16 cellular contexts compared by ENCODE assay signal in the genomic region with DNA sequence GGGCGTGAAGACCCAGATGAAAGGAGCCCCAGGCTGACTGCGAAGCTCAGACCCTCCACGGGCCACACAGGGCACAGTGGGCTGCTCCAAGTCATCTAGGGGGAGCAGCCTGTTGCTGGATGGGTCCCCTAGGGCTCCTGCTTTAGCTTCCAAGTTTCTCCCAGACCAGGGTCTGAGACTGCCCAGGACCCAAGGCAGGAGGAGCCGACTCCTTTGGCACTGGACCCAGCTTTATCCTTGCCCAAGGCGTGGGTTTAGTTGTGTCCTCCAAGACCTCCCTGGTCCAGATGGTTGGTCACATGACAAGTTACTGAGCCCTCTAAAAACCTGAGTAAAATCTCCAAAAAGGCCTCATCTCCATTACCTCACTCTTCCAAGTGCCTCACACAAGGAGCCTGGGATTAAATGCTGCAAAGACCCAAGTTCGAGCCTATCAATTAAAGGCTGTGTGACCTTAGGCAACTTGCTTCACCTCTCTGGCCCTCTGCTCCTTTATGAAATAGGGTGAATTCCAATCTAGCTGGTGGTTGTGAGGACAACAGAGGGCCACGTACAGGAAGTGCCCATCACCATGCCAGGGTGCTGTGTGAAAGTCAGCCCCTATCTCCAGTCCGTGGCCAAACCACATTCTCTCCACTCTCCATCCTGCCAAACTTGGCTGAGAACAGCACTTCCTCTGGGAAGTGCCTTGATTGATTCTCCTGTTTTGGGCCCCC. TPM values are rescaled to one million over a fixed set of nuclear protein-coding genes. Genes with fewer than 3 reads are reported as not detected.
DNase-seq lines count a peak whose midpoint lies in the region; ATAC-seq, FAIRE-seq and TF ChIP-seq lines count a peak whose summit lies in the region.
"Had no signal": no experiment of that assay in that cellular context is flagged by ENCODE, and none has a peak within 500 bp of the region (broad histone marks: within the 10 kb centered on the region; RNA-seq: fewer than 3 reads in every experiment).

No MANE protein-coding gene starts in this region.

- no peak overlapping the region for H3K4me3 ChIP-seq in IMR-90 (ENCODE audit: insufficient read depth, low read depth, low read length)
- peak overlapping the region; percentile 86; the same call in 1 of the 2 replicates for H3K4me3 ChIP-seq in K562
- H3K4me3 ChIP-seq in tibial nerve: no peak overlapping the region

- POLR2A ChIA-PET in IMR-90 (lab: Charles Lee; ENCODE audit: unreplicated experiment) (no interaction called here), K562 (lab: Yijun Ruan, JAX) (interaction anchor here (0.6 to 1.9 kb wide), 5 partner anchors 8 to 219 kb away, joined by 3 to 25 read pairs (median 3); no protein-coding TSS in a partner anchor)

- dilution Hi-C loops in IMR-90 (cut with HindIII; ENCODE audit: low sequenced_read_pairs, unreplicated experiment): no loop called here

- H2AFZ ChIP-seq in IMR-90 (replicated peaks; ENCODE audit: low read length, poor library complexity) (peak overlapping the region; percentile 46), K562 (ENCODE audit: low read depth, low read length) (no peak overlapping the region)

- H3K27me3 ChIP-seq in IMR-90 (ENCODE audit: control insufficient read depth, insufficient read depth, low read length) (no peaks in the 10 kb centered on the region), K562 (ENCODE audit: control insufficient read depth in 2 of 2, insufficient read depth in 2 of 2, low read length in 2 of 2) (no peaks in the 10 kb centered on the region), tibial nerve (no peaks in the 10 kb centered on the region)
- H3K27me3 ChIP-seq: sigmoid colon had no signal

- no peaks in the 10 kb centered on the region for H3K27me3 Mint-ChIP-seq in nephron progenitor cell (ENCODE audit: low read depth, poor library complexity)
- H3K27me3 Mint-ChIP-seq: activated naive CD4-positive, alpha-beta T cell treated with anti-CD3 and anti-CD28 coated beads, Interleukin-2, amount 10 ng/mL, durations not matched to agents 7 days and 5 days; stimulated activated memory B cell treated with anti-CD40 and anti-IgM and Interleukin-4, amounts not matched to agents 10 μg/mL and 1 μg/mL and 100 μg/mL, for 72 hours had no signal

- H3K4me1 ChIP-seq in IMR-90 (ENCODE audit: control insufficient read depth, insufficient read depth, low read length) (peaks cover 32% of the 10 kb centered on the region), K562 (replicated peaks in 1 of 2; ENCODE audit: control insufficient read depth in 2 of 2, insufficient read depth in 2 of 2, low read length in 2 of 2) (peaks cover 17 to 61% of the 10 kb centered on the region in 2 experiments), tibial nerve (peaks cover 0 to 60% (median 43%) of the 10 kb centered on the region in 4 donors)

- peaks cover 44% of the 10 kb centered on the region for H3K4me1 Mint-ChIP-seq in nephron progenitor cell

- H3K79me1 ChIP-seq in IMR-90 (ENCODE audit: low read depth in 1 of 2, low read length in 2 of 2): peaks cover 12 to 63% of the 10 kb centered on the region in 2 experiments; a peak in 3 of 4 replicates

- TF ChIP-seq CTCF in C4-2B (conservative IDR thresholded peaks at IDR 0.05) (no peak), IMR-90 (conservative IDR thresholded peaks at IDR 0.05; ENCODE audit: low read depth, low read length) (no peak), K562 (IDR thresholded peaks at IDR 0.05 in 2 of 3, conservative IDR thresholded peaks at IDR 0.05 in 1 of 3; ENCODE audit: insufficient read depth in 2 of 3, low read depth in 1 of 3, low read length in 3 of 3) (no peak), nephron progenitor cell (IDR thresholded peaks at IDR 0.05) (no peak), tibial nerve (IDR thresholded peaks at IDR 0.05) (no peak)

- no peak overlapping the region for H2BK15ac ChIP-seq in IMR-90 (ENCODE audit: low read depth, low read length)

- TF ChIP-seq POLR2A in IMR-90 (IDR thresholded peaks at IDR 0.05; ENCODE audit: low read depth, low read length) (no peak), K562 (conservative IDR thresholded peaks at IDR 0.05) (no peak), tibial nerve (IDR thresholded peaks at IDR 0.05) (no peak)

- H2BK120ac ChIP-seq in IMR-90 (ENCODE audit: low read depth, low read length): no peak overlapping the region

- peak overlapping the region; percentile 61 for H3K27ac Mint-ChIP-seq in nephron progenitor cell

- peaks cover 34% of the 10 kb centered on the region for H3K79me2 ChIP-seq in K562 (ENCODE audit: control insufficient read depth, insufficient read depth, low read length)

- peak overlapping the region; percentile 51; the same call in 1 of the 2 replicates for H3K23ac ChIP-seq in IMR-90 (ENCODE audit: low read depth, low read length)

- H4K8ac ChIP-seq in IMR-90 (ENCODE audit: low read depth in 2 of 2, low read length in 2 of 2): no peak overlapping the region

- TF ChIP-seq RAD21 in IMR-90 (IDR thresholded peaks at IDR 0.05; ENCODE audit: low read length): no peak
- TF ChIP-seq RAD21 in K562 (CRISPR knock-in tag; conservative IDR thresholded peaks at IDR 0.05 in 1 of 2, IDR thresholded peaks at IDR 0.05 in 1 of 2): no peak

- no peak overlapping the region for H3K56ac ChIP-seq in IMR-90 (ENCODE audit: extremely low read depth, insufficient read depth, low read length)

- in situ Hi-C loops in IMR-90 (cut with MboI; ENCODE audit: low sequenced_read_pairs): no loop called here
- in situ Hi-C loops in K562 (cut with MboI): no loop called here

- H3K4ac ChIP-seq in IMR-90 (ENCODE audit: low read depth, low read length): no peak overlapping the region

- peak overlapping the region; percentile 48 for H2AK9ac ChIP-seq in IMR-90 (replicated peaks; ENCODE audit: low read depth, low read length, poor library complexity)

- H3K9ac ChIP-seq in IMR-90 (ENCODE audit: low read depth, low read length) (no peak overlapping the region), K562 (ENCODE audit: insufficient read depth in 1 of 2, low read depth in 2 of 2, low read length in 2 of 2) (peak overlapping the region in 1 of 2 experiments; percentile 99; a peak in 1 of 4 replicates)

- H3K36me3 Mint-ChIP-seq in nephron progenitor cell (ENCODE audit: low read depth): peaks cover 19% of the 10 kb centered on the region
- H3K36me3 Mint-ChIP-seq: stimulated activated memory B cell treated with anti-CD40 and anti-IgM and Interleukin-4, amounts not matched to agents 10 μg/mL and 1 μg/mL and 100 μg/mL, for 72 hours had no signal

- no peak overlapping the region for H2BK20ac ChIP-seq in IMR-90 (ENCODE audit: low read depth, low read length)

- no peak overlapping the region for H2BK5ac ChIP-seq in IMR-90 (ENCODE audit: low read depth, low read length, poor library complexity, severe bottlenecking)

- H4K20me1 ChIP-seq in IMR-90 (ENCODE audit: insufficient read depth, low read length) (peaks cover 22% of the 10 kb centered on the region; the same call in 1 of the 2 replicates), K562 (replicated peaks; ENCODE audit: control insufficient read depth, insufficient read depth, low read length) (peaks cover 7% of the 10 kb centered on the region; the same call in 1 of the 2 replicates)

- DNase-seq in IMR-90: no peak
- DNase-seq in K562 (ENCODE audit: extremely low read depth in 1 of 4, low spot score in 3 of 4): no peak
- no peak for DNase-seq in nephron progenitor cell
- DNase-seq in NCI-H446 treated with DMSO at 0.1 percent for 48 hours (lab: John Stamatoyannopoulos, UW): no peak
- DNase-seq in tibial nerve (ENCODE audit: low spot score in 2 of 2): no peak
- DNase-seq in NCI-H2029 (lab: John Stamatoyannopoulos, UW): no peak
- DNase-seq: activated naive CD4-positive, alpha-beta T cell treated with anti-CD3 and anti-CD28 coated beads, Interleukin-2, amount 10 ng/mL, durations not matched to agents 7 days and 5 days; NCI-H1694; NCI-H774; Right ventricle myocardium superior; stimulated activated CD4-positive, alpha-beta T cell treated with anti-CD3 and anti-CD28 coated beads, Interleukin-4, amount 100 ng/mL, for 4 hours had no signal

- no peak overlapping the region for H4K91ac ChIP-seq in IMR-90 (ENCODE audit: insufficient read depth, low read depth, low read length)

- H3K9me1 ChIP-seq in IMR-90 (ENCODE audit: insufficient read depth, low read length) (peaks cover 20% of the 10 kb centered on the region), K562 (ENCODE audit: control insufficient read depth, insufficient read depth, low read length) (peaks cover 5% of the 10 kb centered on the region)

- 0 out of 2 replicates have a peak overlapping the region, but pooled peaks have one; percentile 24 for H2AK5ac ChIP-seq in IMR-90 (ENCODE audit: low read depth, low read length)

- H3K4me2 ChIP-seq in IMR-90 (ENCODE audit: low read depth, low read length) (no peak overlapping the region), K562 (ENCODE audit: insufficient read depth, low read length) (no peak overlapping the region)

- intact Hi-C loops in IMR-90 (cut with micrococcal nuclease) (no loop called here), K562 (cut with micrococcal nuclease) (no loop called here)

- H3K4me3 Mint-ChIP-seq in nephron progenitor cell: no peak overlapping the region
- H3K4me3 Mint-ChIP-seq: stimulated activated memory B cell treated with anti-CD40 and anti-IgM and Interleukin-4, amounts not matched to agents 10 μg/mL and 1 μg/mL and 100 μg/mL, for 72 hours had no signal

- CTCF ChIA-PET in IMR-90 (lab: Yijun Ruan, JAX) (interaction anchor here (0.6 kb wide), 1 partner anchor 214 kb away, joined by 3 read pairs; no protein-coding TSS in a partner anchor), K562 (lab: Yijun Ruan, JAX; ENCODE audit: low intra/inter-chr PET ratio) (no interaction called here)

- no peak overlapping the region for H4K5ac ChIP-seq in IMR-90 (ENCODE audit: low read depth, low read length)

- FAIRE-seq in K562 (lab: Jason Lieb, UNC): peak; percentile 11

- BruUV-seq in IMR-90 (replicated peaks; lab: Mats Ljungman, UMichigan) (no TSS peak), K562 (replicated peaks; lab: Mats Ljungman, UMichigan) (TSS peak; percentile 48)

- WGBS in IMR-90 (ENCODE audit: extremely low coverage in 2 of 2, insufficient read length in 1 of 2), 2 experiments: 81% methylated on average over 2 of the region's 8 CpGs; no CpG with 5 or more reads in 1 of the 2 experiments
- WGBS in K562 (ENCODE audit: insufficient coverage, low coverage, missing lambda C conversion rate): 86% methylated on average over 8 of the region's 8 CpGs
- 73 to 79% methylated on average over 8 of the region's 8 CpGs for WGBS in tibial nerve, 2 donors

- ATAC-seq in IMR-90 (ENCODE audit: low read depth) (no peak), K562 (no peak), HG03354 (IDR thresholded peaks at IDR 0.05; ENCODE audit: poor library complexity, severe bottlenecking, unreplicated experiment) (no peak)
- ATAC-seq: stimulated activated memory B cell treated with anti-CD40 and anti-IgM and Interleukin-4, amounts not matched to agents 10 μg/mL and 1 μg/mL and 100 μg/mL, for 72 hours had no signal

- no peak overlapping the region for H3K14ac ChIP-seq in IMR-90 (replicated peaks; ENCODE audit: low read depth, low read length)

- H3K9me3 Mint-ChIP-seq in nephron progenitor cell: no peaks in the 10 kb centered on the region
- H3K9me3 Mint-ChIP-seq: activated naive CD4-positive, alpha-beta T cell treated with anti-CD3 and anti-CD28 coated beads, Interleukin-2, amount 10 ng/mL, durations not matched to agents 7 days and 5 days; stimulated activated memory B cell treated with anti-CD40 and anti-IgM and Interleukin-4, amounts not matched to agents 10 μg/mL and 1 μg/mL and 100 μg/mL, for 72 hours had no signal

- H3K36me3 ChIP-seq in IMR-90 (ENCODE audit: control insufficient read depth, insufficient read depth, low read length) (peaks cover 13% of the 10 kb centered on the region), K562 (ENCODE audit: control insufficient read depth, insufficient read depth, low read length) (peaks cover 63% of the 10 kb centered on the region), tibial nerve (peaks cover 0 to 34% (median 0%) of the 10 kb centered on the region in 3 donors)

- H3K27ac ChIP-seq in C4-2B (peak overlapping the region; percentile 92), IMR-90 (ENCODE audit: insufficient read depth, low read length) (no peak overlapping the region), K562 (ENCODE audit: extremely low read depth, low read depth, low read length) (no peak overlapping the region), tibial nerve (peak overlapping the region in 2 of 4 donors; percentile 90 to 93)

- TF ChIP-seq EP300 in K562 (IDR thresholded peaks at IDR 0.05; ENCODE audit: low read length) (no peak), tibial nerve (IDR thresholded peaks at IDR 0.05) (no peak)

- no peaks in the 10 kb centered on the region for H3K9me3 ChIP-seq in IMR-90 (ENCODE audit: control insufficient read depth, insufficient read depth, low read length)
- no peaks in the 10 kb centered on the region for H3K9me3 ChIP-seq in K562 (replicated peaks; ENCODE audit: control insufficient read depth, insufficient read depth, low read depth, low read length)
- H3K9me3 ChIP-seq in tibial nerve: no peaks in the 10 kb centered on the region
- H3K9me3 ChIP-seq: sigmoid colon had no signal

- H3K18ac ChIP-seq in IMR-90 (ENCODE audit: low read depth, low read length): no peak overlapping the region

RNA-seq across cellular contexts. Expression of a gene that starts 2.5 kb away (rescaled TPM):
- total RNA-seq in IMR-90 (2012; rRNA removed) (8.6 and 10.0 TPM in 2 replicates), K562 (2014; rRNA removed) (52.0 and 74.0 TPM in 2 replicates), K562 (2014; rRNA removed; fragmentation: Illumina TruSeq; extraction: Trizol) (16.0 and 17.8 TPM in 2 replicates), K562 (2015; rRNA removed; fragmentation: Illumina TruSeq; extraction: Trizol) (31.5 and 36.5 TPM in 2 replicates), K562 (2021) (57.1 and 57.8 TPM in 2 replicates), tibial nerve (100 to 1,000 TPM in 1 of 4 donors, 10 to 100 TPM in 3; 80.8 to 103 (median 91.5) TPM)
- polyA plus RNA-seq in IMR-90 (2012; rRNA removed) (28.4 and 28.5 TPM in 2 replicates), K562 (2011; rRNA removed) (25.6 and 32.7 TPM in 2 replicates), K562 (2014; fragmentation: Illumina TruSeq; extraction: Trizol) (35.8 and 37.6 TPM in 2 replicates), K562 (2014; fragmentation: Nextera tagmentation; extraction: Ambion mirVana) (1 to 10 TPM in 1 of 2 experiments, under 1 TPM in 1; 0.94 to 1.9 TPM), K562 (2014; rRNA removed) (63.3 and 67.6 TPM in 2 replicates)
- polyA plus RNA-seq in IMR-90 (2012; cell fraction: cytosol; rRNA removed): 15.3 and 20.8 TPM in 2 replicates
- polyA plus RNA-seq in IMR-90 (2012; cell fraction: nucleus; rRNA removed; ENCODE audit: low replicate concordance): 115 and 191 TPM in 2 replicates
- 164 and 323 TPM in 2 replicates for total RNA-seq in K562 (2011; cell fraction: chromatin; rRNA removed; ENCODE audit: low replicate concordance)
- 194 and 203 TPM in 2 replicates for total RNA-seq in K562 (2011; cell fraction: nucleolus; rRNA removed)
- total RNA-seq in K562 (2011; cell fraction: nucleoplasm; rRNA removed): 200 and 230 TPM in 2 replicates
- polyA plus RNA-seq in K562 (2011; cell fraction: cytosol; rRNA removed): 33.9 and 111 TPM in 2 replicates
- polyA plus RNA-seq in K562 (2011; cell fraction: nucleus; rRNA removed): 181 and 337 TPM in 2 replicates
- 35.0 and 54.7 TPM in 2 replicates for polyA plus RNA-seq in K562 (2012)
- polyA minus RNA-seq in K562 (2011; rRNA and poly(A)+ RNA removed): 21.3 and 27.3 TPM in 2 replicates
- polyA minus RNA-seq in K562 (2011; cell fraction: cytosol; rRNA and poly(A)+ RNA removed): 12.6 and 18.7 TPM in 2 replicates
- 66.9 and 76.9 TPM in 2 replicates for polyA minus RNA-seq in K562 (2011; cell fraction: nucleus; rRNA and poly(A)+ RNA removed)

RNA-seq across cellular contexts. Expression of a gene that starts 5.0 kb away (rescaled TPM):
- total RNA-seq in IMR-90 (2012; rRNA removed) (0.18 and 0.28 TPM in 2 replicates), K562 (2014; rRNA removed) (0.14 TPM in 1 of 2 replicates, not detected in the other), K562 (2014; rRNA removed; fragmentation: Illumina TruSeq; extraction: Trizol) (not detected in 2 replicates), K562 (2015; rRNA removed; fragmentation: Illumina TruSeq; extraction: Trizol) (not detected in 2 replicates), K562 (2021) (0.11 TPM in 1 of 2 replicates, not detected in the other), tibial nerve (1 to 10 TPM; 1.1 to 4.3 (median 3.8) TPM)
- polyA plus RNA-seq in IMR-90 (2012; rRNA removed) (0.43 and 0.49 TPM in 2 replicates), K562 (2011; rRNA removed) (not detected in 2 replicates), K562 (2014; fragmentation: Illumina TruSeq; extraction: Trizol) (not detected in 2 replicates), K562 (2014; fragmentation: Nextera tagmentation; extraction: Ambion mirVana) (not detected), K562 (2014; rRNA removed) (0.07 and 0.13 TPM in 2 replicates)
- polyA plus RNA-seq in IMR-90 (2012; cell fraction: cytosol; rRNA removed): 0.40 and 1.1 TPM in 2 replicates
- polyA plus RNA-seq in IMR-90 (2012; cell fraction: nucleus; rRNA removed; ENCODE audit: low replicate concordance): 0.15 and 0.73 TPM in 2 replicates
- total RNA-seq in K562 (2011; cell fraction: chromatin; rRNA removed; ENCODE audit: low replicate concordance): not detected in 2 replicates
- 0.33 TPM in 1 of 2 replicates, not detected in the other for total RNA-seq in K562 (2011; cell fraction: nucleolus; rRNA removed)
- not detected in 2 replicates for total RNA-seq in K562 (2011; cell fraction: nucleoplasm; rRNA removed)
- polyA plus RNA-seq in K562 (2011; cell fraction: cytosol; rRNA removed): 0.04 TPM in 1 of 2 replicates, not detected in the other
- 0.10 TPM in 1 of 2 replicates, not detected in the other for polyA plus RNA-seq in K562 (2011; cell fraction: nucleus; rRNA removed)
- polyA plus RNA-seq in K562 (2012): 0.13 and 0.29 TPM in 2 replicates
- not detected in 2 replicates for polyA minus RNA-seq in K562 (2011; rRNA and poly(A)+ RNA removed)
- polyA minus RNA-seq in K562 (2011; cell fraction: cytosol; rRNA and poly(A)+ RNA removed): not detected in 2 replicates
- not detected in 2 replicates for polyA minus RNA-seq in K562 (2011; cell fraction: nucleus; rRNA and poly(A)+ RNA removed)
- total RNA-seq: G401 had no signal

RNA-seq across cellular contexts. Expression of a gene that starts 9.6 kb away (rescaled TPM):
- total RNA-seq in IMR-90 (2012; rRNA removed) (under 0.01 TPM in 2 replicates), K562 (2014; rRNA removed) (0.16 TPM in 1 of 2 replicates, not detected in the other), K562 (2014; rRNA removed; fragmentation: Illumina TruSeq; extraction: Trizol) (0.11 and 0.16 TPM in 2 replicates), K562 (2015; rRNA removed; fragmentation: Illumina TruSeq; extraction: Trizol) (0.11 and 0.23 TPM in 2 replicates), K562 (2021) (0.11 and 0.16 TPM in 2 replicates), tibial nerve (not detected)
- polyA plus RNA-seq in IMR-90 (2012; rRNA removed) (0.16 and 0.19 TPM in 2 replicates), K562 (2011; rRNA removed) (0.10 and 0.11 TPM in 2 replicates), K562 (2014; fragmentation: Illumina TruSeq; extraction: Trizol) (0.12 and 0.22 TPM in 2 replicates), K562 (2014; fragmentation: Nextera tagmentation; extraction: Ambion mirVana) (under 1 TPM in 1 of 2 experiments, not detected in 1; 0.04 TPM), K562 (2014; rRNA removed) (0.16 and 0.23 TPM in 2 replicates)
- polyA plus RNA-seq in IMR-90 (2012; cell fraction: cytosol; rRNA removed): 0.17 and 0.19 TPM in 2 replicates
- 0.08 and 0.11 TPM in 2 replicates for polyA plus RNA-seq in IMR-90 (2012; cell fraction: nucleus; rRNA removed; ENCODE audit: low replicate concordance)
- 0.60 TPM in 1 of 2 replicates, not detected in the other for total RNA-seq in K562 (2011; cell fraction: chromatin; rRNA removed; ENCODE audit: low replicate concordance)
- 0.83 and 1.1 TPM in 2 replicates for total RNA-seq in K562 (2011; cell fraction: nucleolus; rRNA removed)
- total RNA-seq in K562 (2011; cell fraction: nucleoplasm; rRNA removed): 0.66 and 1.3 TPM in 2 replicates
- 0.13 and 0.16 TPM in 2 replicates for polyA plus RNA-seq in K562 (2011; cell fraction: cytosol; rRNA removed)
- polyA plus RNA-seq in K562 (2011; cell fraction: nucleus; rRNA removed): 0.18 TPM in 2 replicates
- polyA plus RNA-seq in K562 (2012): 0.23 and 0.54 TPM in 2 replicates
- 0.28 TPM in 1 of 2 replicates, not detected in the other for polyA minus RNA-seq in K562 (2011; rRNA and poly(A)+ RNA removed)
- polyA minus RNA-seq in K562 (2011; cell fraction: cytosol; rRNA and poly(A)+ RNA removed): not detected in 2 replicates
- 0.33 and 0.40 TPM in 2 replicates for polyA minus RNA-seq in K562 (2011; cell fraction: nucleus; rRNA and poly(A)+ RNA removed)
- total RNA-seq: Right ventricle myocardium superior had no signal

RNA-seq across cellular contexts. Expression of a gene that starts 14.5 kb away (rescaled TPM):
- 10.6 and 10.9 TPM in 2 replicates for total RNA-seq in IMR-90 (2012; rRNA removed)
- polyA plus RNA-seq in IMR-90 (2012; rRNA removed): 14.0 and 14.6 TPM in 2 replicates
- 9.9 and 10.2 TPM in 2 replicates for polyA plus RNA-seq in IMR-90 (2012; cell fraction: cytosol; rRNA removed)
- polyA plus RNA-seq in IMR-90 (2012; cell fraction: nucleus; rRNA removed; ENCODE audit: low replicate concordance): 13.7 and 30.1 TPM in 2 replicates
- 22.9 and 54.8 TPM in 2 replicates for total RNA-seq in K562 (2011; cell fraction: chromatin; rRNA removed; ENCODE audit: low replicate concordance)
- 31.2 and 33.7 TPM in 2 replicates for total RNA-seq in K562 (2011; cell fraction: nucleolus; rRNA removed)
- total RNA-seq in K562 (2011; cell fraction: nucleoplasm; rRNA removed): 28.2 and 29.0 TPM in 2 replicates
- 17.3 and 23.4 TPM in 2 replicates for total RNA-seq in K562 (2014; rRNA removed)
- 9.0 and 10.8 TPM in 2 replicates for total RNA-seq in K562 (2014; rRNA removed; fragmentation: Illumina TruSeq; extraction: Trizol)
- total RNA-seq in K562 (2015; rRNA removed; fragmentation: Illumina TruSeq; extraction: Trizol): 14.9 and 15.3 TPM in 2 replicates
- total RNA-seq in K562 (2021): 24.6 and 25.3 TPM in 2 replicates
- polyA plus RNA-seq in K562 (2011; rRNA removed): 12.7 and 19.3 TPM in 2 replicates
- polyA plus RNA-seq in K562 (2011; cell fraction: cytosol; rRNA removed): 17.7 and 20.9 TPM in 2 replicates
- 74.3 and 91.0 TPM in 2 replicates for polyA plus RNA-seq in K562 (2011; cell fraction: nucleus; rRNA removed)
- 16.3 and 25.0 TPM in 2 replicates for polyA plus RNA-seq in K562 (2012)
- 13.1 and 17.8 TPM in 2 replicates for polyA plus RNA-seq in K562 (2014; fragmentation: Illumina TruSeq; extraction: Trizol)
- polyA plus RNA-seq in K562 (2014; fragmentation: Nextera tagmentation; extraction: Ambion mirVana): under 1 TPM; 0.14 to 0.39 TPM
- polyA plus RNA-seq in K562 (2014; rRNA removed): 28.9 and 30.6 TPM in 2 replicates
- 5.8 and 8.2 TPM in 2 replicates for polyA minus RNA-seq in K562 (2011; rRNA and poly(A)+ RNA removed)
- polyA minus RNA-seq in K562 (2011; cell fraction: cytosol; rRNA and poly(A)+ RNA removed): 7.7 and 8.5 TPM in 2 replicates
- 9.3 and 10.3 TPM in 2 replicates for polyA minus RNA-seq in K562 (2011; cell fraction: nucleus; rRNA and poly(A)+ RNA removed)
- 1 to 10 TPM; 1.3 to 4.2 (median 1.8) TPM for total RNA-seq in tibial nerve

RNA-seq across cellular contexts. Expression of a gene that starts 48.4 kb away (rescaled TPM):
- total RNA-seq in IMR-90 (2012; rRNA removed): 2.2 and 3.6 TPM in 2 replicates
- 7.1 TPM in 2 replicates for polyA plus RNA-seq in IMR-90 (2012; rRNA removed)
- polyA plus RNA-seq in IMR-90 (2012; cell fraction: cytosol; rRNA removed): 4.9 and 10.3 TPM in 2 replicates
- polyA plus RNA-seq in IMR-90 (2012; cell fraction: nucleus; rRNA removed; ENCODE audit: low replicate concordance): 2.7 and 4.5 TPM in 2 replicates
- 5.6 and 15.2 TPM in 2 replicates for total RNA-seq in K562 (2011; cell fraction: chromatin; rRNA removed; ENCODE audit: low replicate concordance)
- total RNA-seq in K562 (2011; cell fraction: nucleolus; rRNA removed): 8.7 and 9.8 TPM in 2 replicates
- total RNA-seq in K562 (2011; cell fraction: nucleoplasm; rRNA removed): 9.0 and 12.0 TPM in 2 replicates
- total RNA-seq in K562 (2014; rRNA removed): 5.6 and 9.1 TPM in 2 replicates
- 3.6 and 4.8 TPM in 2 replicates for total RNA-seq in K562 (2014; rRNA removed; fragmentation: Illumina TruSeq; extraction: Trizol)
- total RNA-seq in K562 (2015; rRNA removed; fragmentation: Illumina TruSeq; extraction: Trizol): 4.4 and 6.7 TPM in 2 replicates
- total RNA-seq in K562 (2021): 11.4 and 12.6 TPM in 2 replicates
- 6.7 and 7.3 TPM in 2 replicates for polyA plus RNA-seq in K562 (2011; rRNA removed)
- 12.4 and 17.3 TPM in 2 replicates for polyA plus RNA-seq in K562 (2011; cell fraction: cytosol; rRNA removed)
- polyA plus RNA-seq in K562 (2011; cell fraction: nucleus; rRNA removed): 10.1 and 11.6 TPM in 2 replicates
- polyA plus RNA-seq in K562 (2012): 9.3 and 12.6 TPM in 2 replicates
- polyA plus RNA-seq in K562 (2014; fragmentation: Illumina TruSeq; extraction: Trizol): 9.8 and 10.4 TPM in 2 replicates
- 10 to 100 TPM; 24.4 to 29.1 TPM for polyA plus RNA-seq in K562 (2014; fragmentation: Nextera tagmentation; extraction: Ambion mirVana)
- polyA plus RNA-seq in K562 (2014; rRNA removed): 5.7 and 6.8 TPM in 2 replicates
- polyA minus RNA-seq in K562 (2011; rRNA and poly(A)+ RNA removed): 4.0 and 5.7 TPM in 2 replicates
- polyA minus RNA-seq in K562 (2011; cell fraction: cytosol; rRNA and poly(A)+ RNA removed): 6.6 and 7.5 TPM in 2 replicates
- polyA minus RNA-seq in K562 (2011; cell fraction: nucleus; rRNA and poly(A)+ RNA removed): 3.0 TPM in 2 replicates
- 1 to 10 TPM; 5.1 to 9.6 (median 8.6) TPM for total RNA-seq in tibial nerve
